13 cellular contexts compared by ENCODE assay signal in the genomic region with DNA sequence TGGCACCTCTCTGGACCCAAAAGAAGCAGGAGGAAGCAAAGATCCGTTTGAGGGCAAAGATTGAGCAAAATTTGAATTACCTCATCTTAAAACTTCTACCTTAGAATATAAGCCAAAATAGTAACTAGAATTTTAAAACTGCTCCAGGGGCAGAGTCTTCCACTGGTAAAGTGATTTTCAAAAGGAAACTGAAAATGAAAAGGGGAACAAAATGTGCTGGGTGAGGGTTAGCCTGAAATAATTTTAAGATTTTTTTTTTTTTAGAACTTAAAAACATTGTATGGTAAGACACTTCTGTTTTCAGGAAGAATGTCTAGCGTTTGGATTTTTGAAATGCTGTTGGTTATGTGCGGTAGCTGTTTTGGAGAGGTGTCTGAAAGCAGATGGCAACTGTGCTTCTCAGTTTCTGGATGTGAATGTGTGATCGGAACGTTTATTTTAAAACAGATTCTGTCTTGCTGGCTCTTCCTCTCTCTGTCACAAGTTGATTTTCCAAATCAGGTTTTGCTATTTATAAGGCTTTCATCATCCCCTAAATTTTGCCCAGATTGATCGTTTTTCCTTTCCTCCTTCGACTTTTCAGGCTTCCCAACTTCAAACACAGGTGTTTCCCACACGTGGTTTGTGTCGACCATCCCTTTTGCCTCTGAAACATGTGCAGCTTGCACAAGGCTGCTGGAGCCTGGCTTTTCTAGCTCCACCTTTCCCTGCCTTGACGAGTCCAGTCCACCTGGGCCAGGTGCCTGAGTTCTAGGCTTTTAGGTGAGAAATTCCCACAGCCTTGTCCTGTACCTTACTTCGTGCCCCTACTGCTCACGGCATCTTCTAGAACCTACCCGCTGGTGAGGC. TPM values are rescaled to one million over a fixed set of nuclear protein-coding genes. Genes with fewer than 3 reads are reported as not detected.
DNase-seq lines count a peak whose midpoint lies in the region; ATAC-seq, FAIRE-seq and TF ChIP-seq lines count a peak whose summit lies in the region.
"Had no signal": no experiment of that assay in that cellular context is flagged by ENCODE, and none has a peak within 500 bp of the region (broad histone marks: within the 10 kb centered on the region; RNA-seq: fewer than 3 reads in every experiment).

No MANE protein-coding gene starts in this region.

- H3K9me2 ChIP-seq in SU-DHL-6 (replicated peaks; ENCODE audit: insufficient read depth, low read length), result no peaks in the 10 kb centered on the region

- H3K27me3 ChIP-seq in SU-DHL-6 (ENCODE audit: low read length), result no peaks in the 10 kb centered on the region

- H3K36me3 ChIP-seq in SU-DHL-6 (ENCODE audit: low read length), result peaks cover 29% of the 10 kb centered on the region

- ATAC-seq in GM21786 (IDR thresholded peaks at IDR 0.05; ENCODE audit: unreplicated experiment) (peak; percentile 17), naive B cell (ENCODE audit: low read depth in 2 of 2) (peak; percentile 22 to 29), HG02973 (IDR thresholded peaks at IDR 0.05; ENCODE audit: unreplicated experiment) (no peak), HG03432 (IDR thresholded peaks at IDR 0.05; ENCODE audit: unreplicated experiment) (no peak), SK-N-SH treated with all-trans-retinoic acid at 6 μM for 48 hours (no peak)

- peak overlapping the region; percentile 98 for H3K9ac ChIP-seq in SU-DHL-6 (ENCODE audit: low read length)

- peaks cover 72% of the 10 kb centered on the region for H3F3A ChIP-seq in SU-DHL-6 (ENCODE audit: insufficient read depth)

- H3K79me2 ChIP-seq in SU-DHL-6 (ENCODE audit: insufficient read depth, low read length), result peaks cover 87% of the 10 kb centered on the region

- peak overlapping the region; percentile 83 to 91 (median 90) for H3K4me3 Mint-ChIP-seq in naive B cell
- H3K4me3 Mint-ChIP-seq: HFFc6 had no signal

- no peaks in the 10 kb centered on the region for H4K20me1 ChIP-seq in SU-DHL-6 (ENCODE audit: low read depth, low read length)

- no peaks in the 10 kb centered on the region for H3K27me3 Mint-ChIP-seq in naive B cell

- peaks cover 55 to 68% (median 61%) of the 10 kb centered on the region in 3 donors for H3K4me1 Mint-ChIP-seq in naive B cell

- peak; percentile 47 for FAIRE-seq in GM12891 (lab: Jason Lieb, UNC)

- H2AFZ ChIP-seq in SU-DHL-6 (ENCODE audit: low read depth, low read length, severe bottlenecking), result no peak overlapping the region
- H2AFZ ChIP-seq: PC-9 had no signal

- H3K27ac ChIP-seq in SU-DHL-6 (ENCODE audit: low read depth, low read length), result peak overlapping the region; percentile 98
- H3K27ac ChIP-seq: PC-9 had no signal

- peak overlapping the region; percentile 95 for H3K4me2 ChIP-seq in SU-DHL-6 (ENCODE audit: low read depth, low read length, poor library complexity, severe bottlenecking)
- H3K4me2 ChIP-seq: PC-9 had no signal

- no peaks in the 10 kb centered on the region for H3K9me3 Mint-ChIP-seq in naive B cell
- H3K9me3 Mint-ChIP-seq: HFFc6 had no signal

- DNase-seq in GM12891 (ENCODE audit: insufficient read length, low spot score), result no peak
- DNase-seq in naive B cell, result peak; percentile 51
- no peak for DNase-seq in SW480 (ENCODE audit: low spot score)
- DNase-seq: activated CD4-positive, alpha-beta T cell treated with anti-CD3 and anti-CD28 coated beads, Interleukin-2, amount 50 U/mL, for 48 hours; aorta; HFFc6; NCI-H1694 treated with DMSO at 0.1 percent for 48 hours; PC-9 had no signal

- H3K4me3 ChIP-seq in SU-DHL-6 (ENCODE audit: insufficient read depth, low read length, poor library complexity, severe bottlenecking), result peak overlapping the region; percentile 89
- H3K4me3 ChIP-seq: PC-9 had no signal

- no peak for TF ChIP-seq CTCF in SU-DHL-6 (IDR thresholded peaks at IDR 0.05; ENCODE audit: insufficient read depth, low read length, poor library complexity, severe bottlenecking)

- no peaks in the 10 kb centered on the region for H3K9me3 ChIP-seq in SU-DHL-6 (ENCODE audit: insufficient read depth, low read length)

- no peak for TF ChIP-seq POLR2A in GM12891 (IDR thresholded peaks at IDR 0.05; ENCODE audit: low read depth, low read length)

- H3K27ac Mint-ChIP-seq in naive B cell, result peak overlapping the region; percentile 86 to 96 (median 94)
- H3K27ac Mint-ChIP-seq: HFFc6 had no signal

- no peaks in the 10 kb centered on the region for H3K36me3 Mint-ChIP-seq in naive B cell

TF ChIP-seq in GM12891, 5 proteins besides CTCF, POLR2A, EP300 and RAD21:
- no peak for TF ChIP-seq POLR2AphosphoS5 (IDR thresholded peaks at IDR 0.05; ENCODE audit: low read depth, low read length)
- TF ChIP-seq SPI1 (IDR thresholded peaks at IDR 0.05; ENCODE audit: low read depth, low read length), result no peak
- TF ChIP-seq PAX5 (IDR thresholded peaks at IDR 0.05; ENCODE audit: insufficient read depth, low read length, severe bottlenecking), result no peak
- TF ChIP-seq TAF1 (IDR thresholded peaks at IDR 0.05; ENCODE audit: low read depth, low read length), result no peak
- no peak for TF ChIP-seq POU2F2 (IDR thresholded peaks at IDR 0.05; ENCODE audit: low read depth, low read length)

TF ChIP-seq in SK-N-SH treated with all-trans-retinoic acid at 6 μM for 48 hours, 23 proteins besides CTCF, POLR2A, EP300 and RAD21 (continues in another document):
- TF ChIP-seq TOX (CRISPR knock-in tag; IDR thresholded peaks at IDR 0.05; ENCODE audit: borderline replicate concordance), result no peak
- TF ChIP-seq RARB (CRISPR knock-in tag; IDR thresholded peaks at IDR 0.05), result no peak
- no peak for TF ChIP-seq SNAI2 (CRISPR knock-in tag; IDR thresholded peaks at IDR 0.05)
- no peak for TF ChIP-seq ZFP30 (CRISPR knock-in tag; IDR thresholded peaks at IDR 0.05)
- TF ChIP-seq ZNF8 (CRISPR knock-in tag; IDR thresholded peaks at IDR 0.05), result no peak
- no peak for TF ChIP-seq ZNF565 (CRISPR knock-in tag; conservative IDR thresholded peaks at IDR 0.05; ENCODE audit: low read depth)
- TF ChIP-seq ZC3H10 (CRISPR knock-in tag; IDR thresholded peaks at IDR 0.05), result no peak
- no peak for TF ChIP-seq ZNF70 (CRISPR knock-in tag; IDR thresholded peaks at IDR 0.05)
- no peak for TF ChIP-seq BACH2 (CRISPR knock-in tag; IDR thresholded peaks at IDR 0.05; ENCODE audit: borderline replicate concordance)
- TF ChIP-seq POU6F1 (CRISPR knock-in tag; IDR thresholded peaks at IDR 0.05; ENCODE audit: borderline replicate concordance, low read depth), result no peak
- TF ChIP-seq ISL1 (CRISPR knock-in tag; IDR thresholded peaks at IDR 0.05), result no peak
- TF ChIP-seq, protein P1, sequence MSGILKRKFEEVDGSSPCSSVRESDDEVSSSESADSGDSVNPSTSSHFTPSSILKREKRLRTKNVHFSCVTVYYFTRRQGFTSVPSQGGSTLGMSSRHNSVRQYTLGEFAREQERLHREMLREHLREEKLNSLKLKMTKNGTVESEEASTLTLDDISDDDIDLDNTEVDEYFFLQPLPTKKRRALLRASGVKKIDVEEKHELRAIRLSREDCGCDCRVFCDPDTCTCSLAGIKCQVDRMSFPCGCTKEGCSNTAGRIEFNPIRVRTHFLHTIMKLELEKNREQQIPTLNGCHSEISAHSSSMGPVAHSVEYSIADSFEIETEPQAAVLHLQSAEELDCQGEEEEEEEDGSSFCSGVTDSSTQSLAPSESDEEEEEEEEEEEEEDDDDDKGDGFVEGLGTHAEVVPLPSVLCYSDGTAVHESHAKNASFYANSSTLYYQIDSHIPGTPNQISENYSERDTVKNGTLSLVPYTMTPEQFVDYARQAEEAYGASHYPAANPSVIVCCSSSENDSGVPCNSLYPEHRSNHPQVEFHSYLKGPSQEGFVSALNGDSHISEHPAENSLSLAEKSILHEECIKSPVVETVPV (CRISPR knock-in tag; IDR thresholded peaks at IDR 0.05), result no peak
- TF ChIP-seq PPARA (CRISPR knock-in tag; IDR thresholded peaks at IDR 0.05; ENCODE audit: borderline replicate concordance), result no peak
- TF ChIP-seq CSDC2 (CRISPR knock-in tag; IDR thresholded peaks at IDR 0.05), result no peak
- TF ChIP-seq ESRRG (CRISPR knock-in tag; IDR thresholded peaks at IDR 0.05), result no peak
- TF ChIP-seq ARNTL (CRISPR knock-in tag; IDR thresholded peaks at IDR 0.05; ENCODE audit: borderline replicate concordance, low read depth), result no peak

RNA-seq across cellular contexts. Expression of gene LRRK1, which starts 3.3 kb away (rescaled TPM):
- polyA plus RNA-seq in GM12891 (2012; ENCODE audit: low read depth, missing spikeins), result 16.3 TPM
- 10 to 100 TPM in 1 of 6 donors, 1 to 10 TPM in 5; 3.4 to 10.3 (median 6.0) TPM for polyA plus RNA-seq in naive B cell (ENCODE audit: low read depth in 6 of 6)

RNA-seq across cellular contexts. Expression of gene ALDH1A3, which starts 42.8 kb away (rescaled TPM):
- polyA plus RNA-seq in GM12891 (2012; ENCODE audit: low read depth, missing spikeins), result 0.03 TPM
- polyA plus RNA-seq in naive B cell (ENCODE audit: low read depth in 6 of 6), result not detected

Comparison
In these comparisons a context has a peak if more than half of its experiments do, and no peak if none do; other contexts are left out.
1. ATAC-seq: peak in GM21786 (single experiment) and naive B cell (2 of 2); none in HG02973 (single experiment), HG03432 (single experiment) and SK-N-SH treated with all-trans-retinoic acid at 6 μM for 48 hours (single experiment).